In genomic region chr1:9319789-9320519, GRCh38 we compare ENCODE assay signal across 21 cellular contexts. TPM values are rescaled to one million over a fixed set of nuclear protein-coding genes. Genes with fewer than 3 reads are reported as not detected.
DNase-seq lines count a peak whose midpoint lies in the region; ATAC-seq and TF ChIP-seq lines count a peak whose summit lies in the region.
"Had no signal": no experiment of that assay in that cellular context is flagged by ENCODE, and none has a peak within 500 bp of the region (broad histone marks: within the 10 kb centered on the region; RNA-seq: fewer than 3 reads in every experiment).

No MANE protein-coding gene starts in this region.

- TF ChIP-seq CTCF in OCI-LY3 (IDR thresholded peaks at IDR 0.05; ENCODE audit: low read depth, low read length): no peak
- TF ChIP-seq CTCF in gastroesophageal sphincter (IDR thresholded peaks at IDR 0.05): no peak
- TF ChIP-seq CTCF in GM10248 (IDR thresholded peaks at IDR 0.05; ENCODE audit: control extremely low read depth, extremely low read depth, low read depth, missing control alignments): no peak

- peak overlapping the region; percentile 19 to 57 (median 45); a peak in 17 of 22 replicates for H3K4me2 ChIP-seq in BLaER1 treated with 17β-estradiol and CSF1 and Interleukin-3, amounts not matched to agents 10 nM and 100 nM
- peak overlapping the region; percentile 62 for H3K4me2 ChIP-seq in OCI-LY3 (ENCODE audit: low read length)

- no peak overlapping the region for H3K27ac ChIP-seq in BLaER1 treated with 17β-estradiol and CSF1 and Interleukin-3, amounts not matched to agents 10 nM and 100 nM
- no peak overlapping the region for H3K27ac ChIP-seq in OCI-LY3 (ENCODE audit: low read length)
- H3K27ac ChIP-seq in gastroesophageal sphincter: peak overlapping the region in 3 of 4 donors; percentile 80 to 89 (median 88)
- no peak overlapping the region for H3K27ac ChIP-seq in rectal smooth muscle tissue (ENCODE audit: low read depth, low read length)
- H3K27ac ChIP-seq: brain microvascular endothelial cell, heart right ventricle, parathyroid adenoma, spleen had no signal

- TF ChIP-seq EP300 in gastroesophageal sphincter (IDR thresholded peaks at IDR 0.05): no peak

- H3K36me3 ChIP-seq in BLaER1 treated with 17β-estradiol and CSF1 and Interleukin-3, amounts not matched to agents 10 nM and 100 nM: peaks cover 0 to 14% (median 0%) of the 10 kb centered on the region in 11 experiments; a peak in 3 of 22 replicates
- no peaks in the 10 kb centered on the region for H3K36me3 ChIP-seq in OCI-LY3 (replicated peaks; ENCODE audit: low read depth, low read length)
- peaks cover 0 to 12% of the 10 kb centered on the region in 2 donors for H3K36me3 ChIP-seq in gastroesophageal sphincter
- no peaks in the 10 kb centered on the region for H3K36me3 ChIP-seq in rectal smooth muscle tissue (ENCODE audit: control insufficient read depth, insufficient read depth, low read length)
- H3K36me3 ChIP-seq: MG63, spleen had no signal

- no peak for DNase-seq in NCI-H146 treated with DMSO at 0.1 percent for 48 hours (lab: John Stamatoyannopoulos, UW; ENCODE audit: unreplicated experiment)
- DNase-seq in GM10248 (ENCODE audit: extremely low spot score): no peak
- DNase-seq: activated CD4-positive, alpha-beta T cell treated with anti-CD3 and anti-CD28 coated beads, Interleukin-2, amount 50 U/mL, for 1 hour; activated naive CD4-positive, alpha-beta T cell treated with anti-CD3 and anti-CD28 coated beads, Interleukin-2, amount 50 U/mL, for 16 hours; brain microvascular endothelial cell; dorsolateral prefrontal cortex; GDM1; heart right ventricle; MG63; mucosa of descending colon; NCI-H187; NCI-H510A treated with DMSO at 0.1 percent for 48 hours; spleen; stimulated activated naive B cell treated with anti-CD40 and anti-IgM and Interleukin-4, amounts not matched to agents 10 μg/mL and 1 μg/mL and 100 μg/mL, for 72 hours had no signal

- peaks cover 11 to 100% (median 94%) of the 10 kb centered on the region in 11 experiments; a peak in 20 of 22 replicates for H4K20me1 ChIP-seq in BLaER1 treated with 17β-estradiol and CSF1 and Interleukin-3, amounts not matched to agents 10 nM and 100 nM
- no peaks in the 10 kb centered on the region for H4K20me1 ChIP-seq in OCI-LY3 (ENCODE audit: insufficient read depth, low read length)

- POLR2A ChIA-PET in GM10248 (lab: Yijun Ruan, JAX): no interaction called here

- H3K79me2 ChIP-seq in OCI-LY3 (ENCODE audit: low read length): no peaks in the 10 kb centered on the region

- H3K9ac ChIP-seq in BLaER1 treated with 17β-estradiol and CSF1 and Interleukin-3, amounts not matched to agents 10 nM and 100 nM: no peak overlapping the region
- no peak overlapping the region for H3K9ac ChIP-seq in OCI-LY3 (ENCODE audit: low read length)
- H3K9ac ChIP-seq in rectal smooth muscle tissue (ENCODE audit: low read length): no peak overlapping the region
- H3K9ac ChIP-seq: parathyroid adenoma had no signal

- WGBS in gastroesophageal sphincter (ENCODE audit: low coverage in 1 of 2), 2 donors: 57 to 66% methylated on average over 7 to 11 of the region's 21 CpGs

- no peak for TF ChIP-seq POLR2A in gastroesophageal sphincter (IDR thresholded peaks at IDR 0.05)

- H3K27me3 ChIP-seq in BLaER1 treated with 17β-estradiol and CSF1 and Interleukin-3, amounts not matched to agents 10 nM and 100 nM: no peaks in the 10 kb centered on the region
- H3K27me3 ChIP-seq in OCI-LY3 (ENCODE audit: low read depth, low read length) (no peaks in the 10 kb centered on the region), gastroesophageal sphincter (no peaks in the 10 kb centered on the region), rectal smooth muscle tissue (ENCODE audit: control insufficient read depth, insufficient read depth, low read length) (no peaks in the 10 kb centered on the region)
- H3K27me3 ChIP-seq: brain microvascular endothelial cell, dorsolateral prefrontal cortex, heart right ventricle, MG63, spleen had no signal

- CTCF ChIA-PET in GM10248 (lab: Yijun Ruan, JAX): interaction anchor here (1.7 kb wide), 2 partner anchors 51 to 136 kb away, joined by 3 to 5 read pairs; no protein-coding TSS in a partner anchor

- no peak overlapping the region for H2AFZ ChIP-seq in OCI-LY3 (ENCODE audit: low read depth, low read length)
- H2AFZ ChIP-seq: parathyroid adenoma had no signal

- peaks cover 47 to 73% (median 59%) of the 10 kb centered on the region in 10 experiments for H3K4me1 ChIP-seq in BLaER1 treated with 17β-estradiol and CSF1 and Interleukin-3, amounts not matched to agents 10 nM and 100 nM
- H3K4me1 ChIP-seq in OCI-LY3 (ENCODE audit: low read length) (peaks cover 22% of the 10 kb centered on the region), gastroesophageal sphincter (peaks cover 3 to 100% (median 81%) of the 10 kb centered on the region in 3 donors), rectal smooth muscle tissue (ENCODE audit: control insufficient read depth, insufficient read depth, low read length) (peaks cover 41% of the 10 kb centered on the region)

- H3K4me3 ChIP-seq in BLaER1 treated with 17β-estradiol and CSF1 and Interleukin-3, amounts not matched to agents 10 nM and 100 nM: no peak overlapping the region
- H3K4me3 ChIP-seq in OCI-LY3 (ENCODE audit: low read length) (no peak overlapping the region), gastroesophageal sphincter (peak overlapping the region in 1 of 2 donors; percentile 29), rectal smooth muscle tissue (ENCODE audit: low read length) (peak overlapping the region; percentile 28)
- H3K4me3 ChIP-seq: dorsolateral prefrontal cortex, heart right ventricle, MG63, mucosa of descending colon, spleen had no signal

- H3K9me3 ChIP-seq in BLaER1 treated with 17β-estradiol and CSF1 and Interleukin-3, amounts not matched to agents 10 nM and 100 nM (replicated peaks in 1 of 11): no peaks in the 10 kb centered on the region
- H3K9me3 ChIP-seq in OCI-LY3 (ENCODE audit: insufficient read depth, low read length): no peaks in the 10 kb centered on the region
- H3K9me3 ChIP-seq in gastroesophageal sphincter: no peaks in the 10 kb centered on the region
- H3K9me3 ChIP-seq: heart right ventricle, MG63, mucosa of descending colon, spleen had no signal

- no peak for ATAC-seq in gastroesophageal sphincter
- no peak for ATAC-seq in GM19351 (IDR thresholded peaks at IDR 0.05; ENCODE audit: unreplicated experiment)
- no peak for ATAC-seq in HG02571 (IDR thresholded peaks at IDR 0.05; ENCODE audit: unreplicated experiment)
- ATAC-seq: heart right ventricle; mucosa of descending colon; stimulated activated naive B cell treated with anti-CD40 and anti-IgM and Interleukin-4, amounts not matched to agents 10 μg/mL and 1 μg/mL and 100 μg/mL, for 72 hours had no signal

RNA-seq across cellular contexts. Expression of gene SPSB1, which starts 27.3 kb away (rescaled TPM):
- total RNA-seq in gastroesophageal sphincter: 100 to 1,000 TPM in 2 of 4 donors, 10 to 100 TPM in 2; 56.3 to 111 (median 99.5) TPM

Comparison
In these comparisons a context has a peak if more than half of its experiments do, and no peak if none do; other contexts are left out.
1. H3K27ac ChIP-seq: peak in gastroesophageal sphincter (3 of 4); none in BLaER1 treated with 17β-estradiol and CSF1 and Interleukin-3, amounts not matched to agents 10 nM and 100 nM (0 of 11), OCI-LY3 (single experiment) and rectal smooth muscle tissue (single experiment).